1 cellular context compared by ENCODE assay signal in the genomic region with DNA sequence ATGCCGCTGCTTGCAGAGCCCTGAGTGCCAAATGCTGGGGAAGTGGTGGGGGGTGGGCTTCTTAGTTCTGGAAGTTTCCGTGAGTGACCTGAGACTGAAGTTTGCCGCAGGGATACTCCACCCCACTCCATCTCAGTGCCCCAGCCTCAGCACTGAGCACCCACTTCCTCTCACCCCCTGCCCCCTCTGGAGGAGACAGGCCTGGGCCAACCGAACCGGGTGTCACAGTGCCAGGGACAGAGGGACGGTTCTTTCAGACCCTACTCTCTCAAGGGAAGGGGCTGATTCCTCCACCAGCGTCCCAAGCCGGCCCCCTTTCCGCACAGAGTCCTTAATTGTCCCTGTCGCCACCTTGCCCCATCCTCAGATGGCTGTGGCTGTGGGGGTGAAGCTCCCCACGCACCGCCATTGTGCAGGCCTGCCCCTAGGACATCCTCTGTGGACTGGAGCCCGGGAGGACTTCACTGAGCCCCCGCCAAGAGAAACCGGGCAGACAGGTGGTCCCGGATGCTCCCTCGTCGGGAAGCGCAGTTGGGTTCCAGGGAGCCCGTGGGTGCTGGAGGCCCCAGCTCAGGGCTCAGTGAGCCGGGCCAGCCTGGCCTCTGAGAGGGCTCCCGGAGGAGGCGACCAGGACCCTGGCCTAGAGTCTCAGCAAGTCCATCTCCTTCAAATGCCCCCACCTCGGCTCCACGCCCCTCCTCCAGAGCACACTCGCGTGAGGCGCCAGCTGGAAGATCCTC.
TF ChIP-seq lines count a peak whose summit lies in the region.

No MANE protein-coding gene starts in this region.

TF ChIP-seq in H1, 55 proteins besides CTCF, POLR2A, EP300 and RAD21:
- TF ChIP-seq BRCA1 (IDR thresholded peaks at IDR 0.05; ENCODE audit: low read depth, low read length) (no peak), EZH2 (IDR thresholded peaks at IDR 0.05; ENCODE audit: low read depth, low read length, severe bottlenecking) (no peak), BCL11A (IDR thresholded peaks at IDR 0.05; ENCODE audit: low read depth in 2 of 2, low read length in 2 of 2) (no peak), JUN (IDR thresholded peaks at IDR 0.05; ENCODE audit: low read depth, low read length) (no peak), EGR1 (IDR thresholded peaks at IDR 0.05; ENCODE audit: borderline replicate concordance, low read depth, low read length) (no peak), HDAC6 (IDR thresholded peaks at IDR 0.05; ENCODE audit: low read depth, low read length) (no peak), ASH2L (IDR thresholded peaks at IDR 0.05; ENCODE audit: low read length) (no peak), SP2 (IDR thresholded peaks at IDR 0.05; ENCODE audit: low read length) (no peak), TEAD4 (IDR thresholded peaks at IDR 0.05; ENCODE audit: low read depth, low read length) (no peak), KDM4A (IDR thresholded peaks at IDR 0.05; ENCODE audit: low read depth, low read length, severe bottlenecking) (no peak), CBX8 (IDR thresholded peaks at IDR 0.05; ENCODE audit: borderline replicate concordance, low read depth, low read length) (no peak), SIX5 (IDR thresholded peaks at IDR 0.05; ENCODE audit: low read depth, low read length) (no peak), ZNF274 (IDR thresholded peaks at IDR 0.05; ENCODE audit: borderline replicate concordance, extremely low read depth, low read length) (no peak), RFX5 (IDR thresholded peaks at IDR 0.05; ENCODE audit: borderline replicate concordance, low read depth, low read length) (no peak), POLR2AphosphoS5 (IDR thresholded peaks at IDR 0.05; ENCODE audit: low read depth, low read length) (no peak), GABPA (IDR thresholded peaks at IDR 0.05; ENCODE audit: borderline replicate concordance, insufficient read depth, low read length) (no peak)
